Comparison of ENCODE assay signal across 1 cellular context in genomic region chrX:11190745-11191510, GRCh38.
TF ChIP-seq lines count a peak whose summit lies in the region.

No MANE protein-coding gene starts in this region.

TF ChIP-seq in GM23338, 12 proteins besides CTCF, POLR2A, EP300 and RAD21 (continued from another document):
- TF ChIP-seq ZNF462 (CRISPR knock-in tag; IDR thresholded peaks at IDR 0.05) (no peak), NANOG (IDR thresholded peaks at IDR 0.05; ENCODE audit: borderline replicate concordance) (no peak), JUNB (IDR thresholded peaks at IDR 0.05; ENCODE audit: unreplicated experiment) (no peak)
- TF ChIP-seq, protein P1, sequence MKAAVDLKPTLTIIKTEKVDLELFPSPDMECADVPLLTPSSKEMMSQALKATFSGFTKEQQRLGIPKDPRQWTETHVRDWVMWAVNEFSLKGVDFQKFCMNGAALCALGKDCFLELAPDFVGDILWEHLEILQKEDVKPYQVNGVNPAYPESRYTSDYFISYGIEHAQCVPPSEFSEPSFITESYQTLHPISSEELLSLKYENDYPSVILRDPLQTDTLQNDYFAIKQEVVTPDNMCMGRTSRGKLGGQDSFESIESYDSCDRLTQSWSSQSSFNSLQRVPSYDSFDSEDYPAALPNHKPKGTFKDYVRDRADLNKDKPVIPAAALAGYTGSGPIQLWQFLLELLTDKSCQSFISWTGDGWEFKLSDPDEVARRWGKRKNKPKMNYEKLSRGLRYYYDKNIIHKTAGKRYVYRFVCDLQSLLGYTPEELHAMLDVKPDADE (IDR thresholded peaks at IDR 0.05): no peak
